In the genomic region with DNA sequence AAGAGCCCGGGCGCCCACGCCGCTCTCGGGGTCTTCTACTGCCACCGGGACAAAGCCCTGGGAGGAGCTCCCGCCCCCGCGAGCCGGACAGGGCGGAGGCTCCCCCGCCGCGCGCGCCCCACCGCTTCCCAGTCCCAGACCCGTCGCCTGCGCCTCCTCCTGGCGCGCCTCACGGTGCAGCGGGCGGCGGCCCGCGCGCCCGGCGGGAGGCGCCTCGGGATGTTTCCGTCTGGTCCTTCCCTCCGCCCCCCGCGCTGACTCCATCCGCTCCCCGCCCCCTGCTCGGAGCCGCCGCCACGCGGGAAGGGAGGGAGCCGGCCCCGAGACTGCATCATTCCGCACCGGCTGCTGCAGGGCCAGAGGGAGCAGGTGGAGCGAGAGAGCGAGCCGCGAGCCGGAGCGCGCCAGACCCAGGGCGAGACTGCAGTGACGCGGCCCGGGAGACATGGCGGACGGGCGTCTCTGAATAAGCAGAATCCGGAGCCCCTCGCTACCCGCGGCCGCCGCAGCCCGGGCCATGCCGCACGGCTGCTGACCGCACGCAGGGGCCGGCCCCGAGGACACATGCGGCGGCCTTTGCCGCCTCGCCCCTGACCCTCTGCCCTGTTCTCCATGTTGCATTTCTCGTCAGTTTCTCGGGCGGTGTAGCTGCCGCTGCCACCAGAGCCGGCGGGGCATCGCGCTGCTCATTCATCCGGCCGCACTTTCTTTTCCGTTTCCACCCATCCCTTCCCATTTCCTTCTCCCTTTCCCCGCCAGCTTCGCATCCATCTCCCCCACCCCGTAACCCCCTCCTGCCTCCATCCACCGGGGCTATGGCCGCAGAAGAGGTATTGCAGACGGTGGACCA, we compare ENCODE assay signal across 8 cellular contexts. TPM values are rescaled to one million over a fixed set of nuclear protein-coding genes. Genes with fewer than 3 reads are reported as not detected.
A peak's percentile ranks its signal among the peaks of the same experiment; 100 is the strongest.
DNase-seq lines count a peak whose midpoint lies in the region; ATAC-seq, FAIRE-seq and TF ChIP-seq lines count a peak whose summit lies in the region.

A gene (plus strand): TSS at position 331 of the 850 bp plus-strand sequence. CDS start 485 bp downstream, at position 816.

- no peaks in the 10 kb centered on the region for H3K27me3 Mint-ChIP-seq in T-helper 17 cell

- peaks cover 29% of the 10 kb centered on the region for H3K4me1 Mint-ChIP-seq in T-helper 17 cell

- TF ChIP-seq POLR2A in GM12891 (IDR thresholded peaks at IDR 0.05; ENCODE audit: low read depth, low read length) (peak; percentile 71; the same call in 1 of the 2 replicates), uterus (IDR thresholded peaks at IDR 0.05) (peak; percentile 76 to 92)

- H3K27me3 ChIP-seq in left ventricle myocardium inferior (ENCODE audit: low read depth) (no peaks in the 10 kb centered on the region), uterus (no peaks in the 10 kb centered on the region)

- H3K4me3 ChIP-seq in left ventricle myocardium inferior: peak within 1 kb of the TSS; percentile 98
- peak within 1 kb of the TSS; percentile 86 to 95 for H3K4me3 ChIP-seq in uterus

- peak within 1 kb of the TSS; percentile 93 for H3K27ac Mint-ChIP-seq in T-helper 17 cell

- intact Hi-C loops in left ventricle myocardium inferior (cut with micrococcal nuclease) (no loop called here), uterus (cut with DNase I; ENCODE audit: low total_unique reads) (no loop called here)

- H3K9me3 ChIP-seq in T-helper 17 cell (ENCODE audit: control insufficient read depth, low read length, poor library complexity, severe bottlenecking): no peaks in the 10 kb centered on the region
- H3K9me3 ChIP-seq in left ventricle myocardium inferior (replicated peaks): no peaks in the 10 kb centered on the region
- H3K9me3 ChIP-seq in uterus: no peaks in the 10 kb centered on the region

- peaks cover 2% of the 10 kb centered on the region for H3K36me3 Mint-ChIP-seq in T-helper 17 cell (ENCODE audit: low read depth)

- FAIRE-seq in GM12891 (lab: Jason Lieb, UNC): peak; percentile 80

- H3K27ac ChIP-seq in left ventricle myocardium inferior (replicated peaks) (peak within 1 kb of the TSS; percentile 93), uterus (peak within 1 kb of the TSS; percentile 95)

- no peaks in the 10 kb centered on the region for H3K36me3 ChIP-seq in left ventricle myocardium inferior
- H3K36me3 ChIP-seq in uterus: no peaks in the 10 kb centered on the region

- ATAC-seq in HG02642 (IDR thresholded peaks at IDR 0.05; ENCODE audit: poor library complexity, unreplicated experiment) (peak; percentile 86), T-helper 17 cell (peak; percentile 87)

- peak; percentile 76 for DNase-seq in GM12891 (ENCODE audit: insufficient read length, low spot score)
- peak; percentile 77 for DNase-seq in NCI-H128 (lab: John Stamatoyannopoulos, UW; ENCODE audit: unreplicated experiment)
- peak; percentile 52 to 64 (median 64) for DNase-seq in T-helper 17 cell
- peak; percentile 41 to 89 (median 78) for DNase-seq in amygdala (lab: John Stamatoyannopoulos, UW)
- peak; percentile 90 for DNase-seq in left ventricle myocardium inferior
- peak; percentile 47 for DNase-seq in pulmonary artery endothelial cell (ENCODE audit: low read depth, low spot score)
- DNase-seq in uterus: peak; percentile 91

- H3K4me3 Mint-ChIP-seq in T-helper 17 cell: peak within 1 kb of the TSS; percentile 98

- TF ChIP-seq CTCF in left ventricle myocardium inferior (IDR thresholded peaks at IDR 0.05; ENCODE audit: borderline replicate concordance) (peak; percentile 61), uterus (IDR thresholded peaks at IDR 0.05) (peak; percentile 30 to 67 (median 56))

- H3K4me1 ChIP-seq in left ventricle myocardium inferior (peaks cover 31% of the 10 kb centered on the region), uterus (peaks cover 0 to 6% of the 10 kb centered on the region in 2 donors)

TF ChIP-seq in GM12891, 5 proteins besides CTCF, POLR2A, EP300 and RAD21:
- TF ChIP-seq POLR2AphosphoS5 (IDR thresholded peaks at IDR 0.05; ENCODE audit: low read depth, low read length) (peak; percentile 72; the same call in 1 of the 2 replicates), TAF1 (IDR thresholded peaks at IDR 0.05; ENCODE audit: low read depth, low read length) (peak; percentile 71), PAX5 (IDR thresholded peaks at IDR 0.05; ENCODE audit: insufficient read depth, low read length, severe bottlenecking) (no peak), POU2F2 (IDR thresholded peaks at IDR 0.05; ENCODE audit: low read depth, low read length) (0 out of 2 replicates have a peak, but pooled peaks have one; percentile 15), SPI1 (IDR thresholded peaks at IDR 0.05; ENCODE audit: low read depth, low read length) (no peak)

RNA-seq across cellular contexts. Expression of the gene that starts here (rescaled TPM):
- 9.1 TPM for polyA plus RNA-seq in GM12891 (2012; ENCODE audit: low read depth, missing spikeins)
- total RNA-seq in T-helper 17 cell (10 to 100 TPM; 10.5 to 15.8 TPM), left ventricle myocardium inferior (8.5 TPM), pulmonary artery endothelial cell (8.2 and 13.9 TPM in 2 replicates), uterus (100 to 1,000 TPM in 1 of 4 donors, 10 to 100 TPM in 3; 19.4 to 219 (median 40.9) TPM)

Comparison
In these comparisons a context has a peak if more than half of its experiments do, and no peak if none do; other contexts are left out.
1. Peak in every context shown above with its lines: DNase-seq, ATAC-seq, H3K4me3 ChIP-seq and H3K27ac ChIP-seq.